Comparison of ENCODE assay signal across 10 cellular contexts in the genomic region with DNA sequence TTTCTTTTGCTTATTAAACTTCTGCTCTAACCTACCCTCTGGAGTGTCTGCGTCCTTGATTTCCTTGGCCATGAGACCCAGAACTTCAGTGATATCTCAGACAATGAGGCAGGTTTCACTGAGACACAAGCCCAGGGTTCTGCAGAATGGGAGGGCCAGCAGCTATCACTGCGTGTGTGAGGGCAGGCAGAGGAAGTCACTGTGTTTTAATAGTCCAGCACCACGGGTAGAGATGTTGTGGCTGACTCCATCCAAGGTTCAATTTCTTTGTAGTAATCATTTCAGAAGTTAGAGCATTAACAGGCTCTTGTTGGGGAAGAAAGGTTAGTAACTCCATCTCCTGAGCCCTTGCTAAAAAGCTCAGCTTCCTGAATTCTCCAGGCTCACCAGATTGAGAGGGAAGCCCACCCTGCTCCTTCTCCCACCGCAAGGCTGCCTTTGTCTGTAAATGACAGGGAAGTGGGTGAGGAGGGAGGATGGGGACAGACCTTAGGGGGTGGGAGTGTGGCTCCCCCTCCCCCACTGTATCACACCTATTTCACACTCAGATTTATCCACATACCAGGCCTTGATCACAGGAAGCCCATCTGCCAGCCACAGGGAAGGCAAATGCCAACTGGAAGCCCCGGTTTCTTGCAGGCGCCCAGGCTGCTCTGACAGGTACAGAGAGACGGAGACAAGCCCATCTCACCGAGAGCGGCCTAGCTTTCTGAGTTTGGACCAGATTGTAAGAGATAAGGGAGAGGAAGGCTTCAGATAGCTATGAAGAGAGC. TPM values are rescaled to one million over a fixed set of nuclear protein-coding genes. Genes with fewer than 3 reads are reported as not detected.
A peak's percentile ranks its signal among the peaks of the same experiment; 100 is the strongest.
DNase-seq lines count a peak whose midpoint lies in the region; ATAC-seq and TF ChIP-seq lines count a peak whose summit lies in the region.
"Had no signal": no experiment of that assay in that cellular context is flagged by ENCODE, and none has a peak within 500 bp of the region (broad histone marks: within the 10 kb centered on the region; RNA-seq: fewer than 3 reads in every experiment).

No MANE protein-coding gene starts in this region.

- H3K27ac ChIP-seq in endodermal cell (ENCODE audit: low read depth, low read length) (no peak overlapping the region), spleen (peak overlapping the region in 5 of 8 donors; percentile 69 to 97 (median 97))
- H3K27ac ChIP-seq: HL-60 had no signal

- intact Hi-C loops in spleen (cut with DNase I; ENCODE audit: low total_unique reads) = loop anchor here (10.0 kb wide), 1 partner anchor 48 kb away; the partner anchor contains the start of gene PLEKHF1

- TF ChIP-seq POLR2A in spleen (IDR thresholded peaks at IDR 0.05) = no peak

- H3K36me3 ChIP-seq in endodermal cell (ENCODE audit: control insufficient read depth, insufficient read depth, low read length) (peaks cover 4% of the 10 kb centered on the region), spleen (peaks cover 0 to 10% (median 9%) of the 10 kb centered on the region in 6 donors)

- H3K27me3 ChIP-seq in endodermal cell (ENCODE audit: control insufficient read depth, insufficient read depth, low read length, poor library complexity, severe bottlenecking) (no peaks in the 10 kb centered on the region), spleen (replicated peaks in 1 of 7) (no peaks in the 10 kb centered on the region)
- H3K27me3 ChIP-seq: body of pancreas had no signal

- peak overlapping the region; percentile 95 for H3K27ac Mint-ChIP-seq in activated CD4-positive, alpha-beta T cell treated with anti-CD3 and anti-CD28 coated beads, Interleukin-2, amount 10 ng/mL, durations not matched to agents 7 days and 5 days
- H3K27ac Mint-ChIP-seq in T-helper 17 cell = peak overlapping the region; percentile 92
- H3K27ac Mint-ChIP-seq in endodermal cell = no peak overlapping the region

- H3K4me3 ChIP-seq in endodermal cell (ENCODE audit: low read length) = peak overlapping the region; percentile 60
- peak overlapping the region in 2 of 8 donors; percentile 77 to 97 for H3K4me3 ChIP-seq in spleen
- H3K4me3 ChIP-seq: body of pancreas had no signal

- ATAC-seq in T-helper 17 cell (no peak), GM21447 (IDR thresholded peaks at IDR 0.05; ENCODE audit: unreplicated experiment) (no peak)
- ATAC-seq: body of pancreas had no signal

- H3K9me3 ChIP-seq in T-helper 17 cell (ENCODE audit: control insufficient read depth, low read length, poor library complexity, severe bottlenecking) (no peaks in the 10 kb centered on the region), endodermal cell (ENCODE audit: control insufficient read depth, low read length) (no peaks in the 10 kb centered on the region), spleen (no peaks in the 10 kb centered on the region)
- H3K9me3 ChIP-seq: body of pancreas had no signal

- peak overlapping the region; percentile 81 for H3K4me3 Mint-ChIP-seq in activated CD4-positive, alpha-beta T cell treated with anti-CD3 and anti-CD28 coated beads, Interleukin-2, amount 10 ng/mL, durations not matched to agents 7 days and 5 days
- H3K4me3 Mint-ChIP-seq in T-helper 17 cell (peak overlapping the region; percentile 98), endodermal cell (peak overlapping the region; percentile 71)

- H3K9me3 Mint-ChIP-seq in activated CD4-positive, alpha-beta T cell treated with anti-CD3 and anti-CD28 coated beads, Interleukin-2, amount 10 ng/mL, durations not matched to agents 7 days and 5 days = no peaks in the 10 kb centered on the region
- no peaks in the 10 kb centered on the region for H3K9me3 Mint-ChIP-seq in endodermal cell

- H3K27me3 Mint-ChIP-seq in activated CD4-positive, alpha-beta T cell treated with anti-CD3 and anti-CD28 coated beads, Interleukin-2, amount 10 ng/mL, durations not matched to agents 7 days and 5 days = no peaks in the 10 kb centered on the region
- H3K27me3 Mint-ChIP-seq in T-helper 17 cell (no peaks in the 10 kb centered on the region), endodermal cell (ENCODE audit: insufficient read depth) (no peaks in the 10 kb centered on the region)

- peaks cover 43% of the 10 kb centered on the region for H3K36me3 Mint-ChIP-seq in activated CD4-positive, alpha-beta T cell treated with anti-CD3 and anti-CD28 coated beads, Interleukin-2, amount 10 ng/mL, durations not matched to agents 7 days and 5 days (ENCODE audit: low read depth)
- H3K36me3 Mint-ChIP-seq in T-helper 17 cell (ENCODE audit: low read depth) (no peaks in the 10 kb centered on the region), endodermal cell (ENCODE audit: low read depth) (no peaks in the 10 kb centered on the region)

- TF ChIP-seq CTCF in endodermal cell (conservative IDR thresholded peaks at IDR 0.05) = no peak
- no peak for TF ChIP-seq CTCF in spleen (IDR thresholded peaks at IDR 0.05 in 8 of 11, conservative IDR thresholded peaks at IDR 0.05 in 3 of 11)

- no peak overlapping the region for H3K9ac ChIP-seq in endodermal cell (ENCODE audit: extremely low read depth, low read length, poor library complexity, severe bottlenecking)

- WGBS in endodermal cell (ENCODE audit: insufficient coverage in 1 of 2, insufficient read length in 1 of 2), 2 experiments = 83 to 84% methylated on average over 8 of the region's 9 CpGs
- WGBS in spleen, 5 donors = 57 to 68% (median 58%) methylated on average over 9 of the region's 9 CpGs

- CTCF ChIA-PET in activated CD4-positive, alpha-beta T cell treated with anti-CD3 and anti-CD28 coated beads, Interleukin-2, amount 10 ng/mL, durations not matched to agents 7 days and 5 days (lab: Charles Lee) = interaction anchor here (0.6 to 5.6 kb wide), 14 partner anchors 10 to 322 kb away, joined by 3 to 46 read pairs (median 3); partner anchors contain the start of genes PLEKHF1 and POP4

- H3K4me1 ChIP-seq in endodermal cell (ENCODE audit: control insufficient read depth, insufficient read depth, low read length) = peaks cover 5% of the 10 kb centered on the region
- H3K4me1 ChIP-seq in spleen = peaks cover 29 to 90% (median 67%) of the 10 kb centered on the region in 6 donors

- peaks cover 76% of the 10 kb centered on the region for H3K4me1 Mint-ChIP-seq in activated CD4-positive, alpha-beta T cell treated with anti-CD3 and anti-CD28 coated beads, Interleukin-2, amount 10 ng/mL, durations not matched to agents 7 days and 5 days
- H3K4me1 Mint-ChIP-seq in T-helper 17 cell (peaks cover 58% of the 10 kb centered on the region), endodermal cell (peaks cover 37% of the 10 kb centered on the region)

- POLR2A ChIA-PET in activated CD4-positive, alpha-beta T cell treated with anti-CD3 and anti-CD28 coated beads, Interleukin-2, amount 10 ng/mL, durations not matched to agents 7 days and 5 days (lab: Charles Lee) = interaction anchor here (0.6 to 1.2 kb wide), 3 partner anchors 40 to 229 kb away, joined by 3 to 7 read pairs (median 5); no protein-coding TSS in a partner anchor

- DNase-seq in activated CD4-positive, alpha-beta T cell treated with anti-CD3 and anti-CD28 coated beads, Interleukin-2, amount 10 ng/mL, durations not matched to agents 7 days and 5 days = peak; percentile 29
- DNase-seq in activated CD4-positive, alpha-beta T cell treated with anti-CD3 and anti-CD28 coated beads for 4 hours = no peak
- DNase-seq in T-helper 17 cell = no peak
- peak; percentile 77 for DNase-seq in endodermal cell
- no peak for DNase-seq in spleen
- no peak for DNase-seq in HK-2 (ENCODE audit: unreplicated experiment)
- DNase-seq in NCI-H446 (lab: John Stamatoyannopoulos, UW) = no peak
- DNase-seq: body of pancreas had no signal

RNA-seq across cellular contexts. Expression of gene C19orf12, which starts 2.1 kb away (rescaled TPM):
- 10 to 100 TPM; 36.5 to 38.8 TPM for total RNA-seq in activated CD4-positive, alpha-beta T cell treated with anti-CD3 and anti-CD28 coated beads, Interleukin-2, amount 10 ng/mL, durations not matched to agents 7 days and 5 days
- total RNA-seq in T-helper 17 cell (10 to 100 TPM; 16.6 to 18.6 TPM), endodermal cell (10 to 100 TPM; 18.9 to 22.9 TPM), spleen (10 to 100 TPM; 24.2 to 36.9 (median 30.2) TPM)
- polyA plus RNA-seq in endodermal cell (2013, experiment 1 of 2) = 24.4 TPM
- 19.4 TPM for polyA plus RNA-seq in endodermal cell (2013, experiment 2 of 2)
- 10 to 100 TPM; 13.8 to 19.3 (median 13.9) TPM for polyA plus RNA-seq in spleen

RNA-seq across cellular contexts. Expression of gene PLEKHF1, which starts 47.7 kb away (rescaled TPM):
- total RNA-seq in activated CD4-positive, alpha-beta T cell treated with anti-CD3 and anti-CD28 coated beads, Interleukin-2, amount 10 ng/mL, durations not matched to agents 7 days and 5 days = 10 to 100 TPM; 49.4 to 52.1 TPM
- total RNA-seq in T-helper 17 cell = 10 to 100 TPM; 13.5 to 20.7 TPM
- 1 to 10 TPM; 2.6 to 2.8 TPM for total RNA-seq in endodermal cell
- 1.1 TPM for polyA plus RNA-seq in endodermal cell (2013, experiment 1 of 2)
- polyA plus RNA-seq in endodermal cell (2013, experiment 2 of 2) = 0.62 TPM
- 10 to 100 TPM; 12.4 to 28.0 (median 18.5) TPM for total RNA-seq in spleen
- polyA plus RNA-seq in spleen = 10 to 100 TPM in 2 of 3 donors, 1 to 10 TPM in 1; 9.7 to 18.6 (median 10.7) TPM

Comparison
In these comparisons a context has a peak if more than half of its experiments do, and no peak if none do; other contexts are left out.
1. DNase-seq: peak in activated CD4-positive, alpha-beta T cell treated with anti-CD3 and anti-CD28 coated beads, Interleukin-2, amount 10 ng/mL, durations not matched to agents 7 days and 5 days (single experiment) and endodermal cell (single experiment); none in activated CD4-positive, alpha-beta T cell treated with anti-CD3 and anti-CD28 coated beads for 4 hours (0 of 2), T-helper 17 cell (0 of 3), spleen (single experiment), HK-2 (single experiment) and NCI-H446 (0 of 2).
2. Peak in every context shown above with its lines, with median percentiles within 50 percentile points of each other: H3K4me3 Mint-ChIP-seq.